ENCODE assay signal across 1 cellular context in genomic region chr2:205802069-205802468, GRCh38.
TF ChIP-seq lines count a peak whose summit lies in the region.

No MANE protein-coding gene starts in this region.

TF ChIP-seq in H1, 55 proteins besides CTCF, POLR2A, EP300 and RAD21:
- TF ChIP-seq CEBPB (IDR thresholded peaks at IDR 0.05; ENCODE audit: low read depth, low read length), result no peak
- TF ChIP-seq ASH2L (IDR thresholded peaks at IDR 0.05; ENCODE audit: low read length), result no peak
- TF ChIP-seq TCF12 (IDR thresholded peaks at IDR 0.05; ENCODE audit: low read depth, low read length), result no peak
- TF ChIP-seq FOSL1 (IDR thresholded peaks at IDR 0.05; ENCODE audit: insufficient read depth, low read depth, low read length), result no peak
- TF ChIP-seq CHD7 (IDR thresholded peaks at IDR 0.05; ENCODE audit: insufficient replicate concordance, low read length), result no peak
- no peak for TF ChIP-seq YY1 (IDR thresholded peaks at IDR 0.05; ENCODE audit: low read depth, low read length)
- no peak for TF ChIP-seq SIRT6 (IDR thresholded peaks at IDR 0.05; ENCODE audit: low read length)
- TF ChIP-seq SIN3A (conservative IDR thresholded peaks at IDR 0.05 in 1 of 2, IDR thresholded peaks at IDR 0.05 in 1 of 2; ENCODE audit: low read depth in 1 of 2, low read length in 2 of 2), result no peak
- no peak for TF ChIP-seq KDM5A (IDR thresholded peaks at IDR 0.05; ENCODE audit: low read length)
- TF ChIP-seq SIX5 (IDR thresholded peaks at IDR 0.05; ENCODE audit: low read depth, low read length), result no peak
- no peak for TF ChIP-seq BRCA1 (IDR thresholded peaks at IDR 0.05; ENCODE audit: low read depth, low read length)
- TF ChIP-seq E2F6 (IDR thresholded peaks at IDR 0.05), result no peak
- TF ChIP-seq BACH1 (IDR thresholded peaks at IDR 0.05; ENCODE audit: low read length), result no peak
- no peak for TF ChIP-seq NANOG (IDR thresholded peaks at IDR 0.05; ENCODE audit: insufficient read depth, low read depth, low read length, poor library complexity, severe bottlenecking)
- TF ChIP-seq BCL11A (IDR thresholded peaks at IDR 0.05; ENCODE audit: low read depth in 2 of 2, low read length in 2 of 2), result no peak
- no peak for TF ChIP-seq RXRA (IDR thresholded peaks at IDR 0.05; ENCODE audit: insufficient read depth, low read depth, low read length)
- TF ChIP-seq MAFK (IDR thresholded peaks at IDR 0.05; ENCODE audit: low read depth, low read length), result no peak
